Comparison of ENCODE assay signal across 18 cellular contexts in the genomic region with DNA sequence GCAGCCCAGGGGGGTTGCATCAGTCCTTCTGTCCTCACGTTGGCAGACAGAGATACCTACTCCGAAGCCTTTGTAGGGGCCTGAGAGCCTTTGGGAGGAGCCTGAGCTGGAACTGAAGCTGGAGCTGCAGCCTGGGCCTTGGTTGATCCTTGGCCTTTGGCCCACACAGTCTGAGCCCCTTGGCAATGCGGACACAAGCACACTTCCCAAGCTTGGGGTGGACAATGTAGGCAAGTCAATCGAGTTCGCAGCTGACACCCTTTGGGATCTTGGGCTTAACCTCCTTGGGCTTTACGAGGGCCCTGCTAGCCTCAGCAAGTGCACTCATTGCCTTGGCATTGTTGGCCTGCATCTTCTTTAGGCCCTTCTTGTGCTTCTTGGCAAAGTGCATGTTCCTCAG. TPM values are rescaled to one million over a fixed set of nuclear protein-coding genes. Genes with fewer than 3 reads are reported as not detected.
DNase-seq lines count a peak whose midpoint lies in the region; ATAC-seq and TF ChIP-seq lines count a peak whose summit lies in the region.
"Had no signal": no experiment of that assay in that cellular context is flagged by ENCODE, and none has a peak within 500 bp of the region (broad histone marks: within the 10 kb centered on the region; RNA-seq: fewer than 3 reads in every experiment).

No MANE protein-coding gene starts in this region.

- H2AFZ ChIP-seq in GM23248 (no peak overlapping the region), neuronal stem cell (ENCODE audit: low read length) (no peak overlapping the region)

- H3K4me1 ChIP-seq in GM23248 (ENCODE audit: insufficient read depth), result peaks cover 32% of the 10 kb centered on the region
- H3K4me1 ChIP-seq in neuronal stem cell (ENCODE audit: control insufficient read depth in 2 of 2, insufficient read depth in 1 of 2, low read depth in 1 of 2, low read length in 2 of 2), result peaks cover 0 to 6% of the 10 kb centered on the region in 2 donors
- H3K4me1 ChIP-seq in prostate gland (replicated peaks), result peaks cover 11% of the 10 kb centered on the region
- peaks cover 46 to 59% of the 10 kb centered on the region in 2 donors for H3K4me1 ChIP-seq in thyroid gland

- H3K4me3 ChIP-seq in GM23248 (no peak overlapping the region), neuronal stem cell (ENCODE audit: low read length in 2 of 2) (no peak overlapping the region), prostate gland (no peak overlapping the region), thyroid gland (replicated peaks in 1 of 3) (no peak overlapping the region)

- no peak for DNase-seq in CD4-positive, alpha-beta T cell
- peak; percentile 13 for DNase-seq in GM23248
- DNase-seq in neuronal stem cell (ENCODE audit: low spot score), result no peak
- DNase-seq in stimulated activated CD4-positive, alpha-beta T cell treated with anti-CD3 and anti-CD28 coated beads, Interleukin-4, amount 100 ng/mL, for 4 hours, result no peak
- DNase-seq in prostate gland (ENCODE audit: low spot score), result no peak
- no peak for DNase-seq in thyroid gland
- DNase-seq: activated CD4-positive, alpha-beta T cell treated with anti-CD3 and anti-CD28 coated beads, Interleukin-2, amount 10 ng/mL, durations not matched to agents 7 days and 5 days; activated CD8-positive, alpha-beta memory T cell treated with anti-CD3 and anti-CD28 coated beads, Interleukin-2, amount 50 U/mL, for 4 hours; activated gamma-delta T cell treated with Interleukin-2 at 50 U/mL for 16 hours; anterior cingulate cortex; hippocampal formation; NCI-H187 treated with DMSO at 0.1 percent for 48 hours; NCI-H446; RPMI8226; stimulated activated CD4-positive, alpha-beta T cell treated with anti-CD3 and anti-CD28 coated beads, Interleukin-2, amount 100 ng/mL, for 48 hours had no signal

- H4K8ac ChIP-seq in neuronal stem cell (ENCODE audit: low read depth, low read length), result no peak overlapping the region

- peaks cover 77% of the 10 kb centered on the region for H3K4me1 Mint-ChIP-seq in CD4-positive, alpha-beta T cell (ENCODE audit: low read depth)
- H3K4me1 Mint-ChIP-seq in brain, result peaks cover 79% of the 10 kb centered on the region

- H3F3A ChIP-seq in GM23248 (ENCODE audit: insufficient read depth), result peaks cover 62% of the 10 kb centered on the region

- peaks cover 89% of the 10 kb centered on the region for H3K36me3 Mint-ChIP-seq in CD4-positive, alpha-beta T cell (ENCODE audit: low read depth)
- H3K36me3 Mint-ChIP-seq in brain, result peaks cover 84% of the 10 kb centered on the region

- H2BK120ac ChIP-seq in neuronal stem cell (ENCODE audit: low read depth, low read length), result no peak overlapping the region

- peak overlapping the region; percentile 17 for H3K14ac ChIP-seq in neuronal stem cell (ENCODE audit: low read length)

- H2AK5ac ChIP-seq in neuronal stem cell (ENCODE audit: low read depth, low read length), result no peak overlapping the region

- H3K79me1 ChIP-seq in neuronal stem cell (ENCODE audit: low read depth, low read length), result no peaks in the 10 kb centered on the region

- intact Hi-C loops in CD4-positive, alpha-beta T cell (cut with DNase I, micrococcal nuclease), result loop anchor here in 1 of 2 experiments (5.0 kb wide), 1 partner anchor 48 kb away; no protein-coding TSS in a partner anchor
- intact Hi-C loops in prostate gland (cut with DNase I) (no loop called here), thyroid gland (cut with DNase I) (no loop called here)

- CTCF ChIA-PET in CD4-positive, alpha-beta T cell (lab: Charles Lee), result interaction anchor here (1.3 kb wide), 1 partner anchor 11 kb away, joined by 3 read pairs; no protein-coding TSS in a partner anchor

- H3K27me3 ChIP-seq in CD4-positive, alpha-beta T cell (ENCODE audit: control insufficient read depth, insufficient read depth, low read length), result no peaks in the 10 kb centered on the region
- H3K27me3 ChIP-seq in GM23248 (replicated peaks; ENCODE audit: insufficient read depth), result no peaks in the 10 kb centered on the region
- no peaks in the 10 kb centered on the region for H3K27me3 ChIP-seq in neuronal stem cell (ENCODE audit: control insufficient read depth in 3 of 3, insufficient read depth in 3 of 3, low read depth in 1 of 3, low read length in 3 of 3)
- no peaks in the 10 kb centered on the region for H3K27me3 ChIP-seq in prostate gland (replicated peaks; ENCODE audit: insufficient read depth)
- no peaks in the 10 kb centered on the region for H3K27me3 ChIP-seq in thyroid gland

- no peak overlapping the region for H3K27ac ChIP-seq in CD4-positive, alpha-beta T cell (ENCODE audit: low read depth, low read length)
- H3K27ac ChIP-seq in GM23248 (no peak overlapping the region), neuronal stem cell (replicated peaks; ENCODE audit: low read length) (no peak overlapping the region), prostate gland (peak overlapping the region in 1 of 2 donors; percentile 99), thyroid gland (no peak overlapping the region)

- ATAC-seq in CD4-positive, alpha-beta T cell (ENCODE audit: poor library complexity), result no peak
- ATAC-seq in HG03280 (IDR thresholded peaks at IDR 0.05; ENCODE audit: unreplicated experiment), result no peak

- no peak overlapping the region for H3K18ac ChIP-seq in neuronal stem cell (ENCODE audit: low read length)

- no peak overlapping the region for H3K4ac ChIP-seq in neuronal stem cell (ENCODE audit: low read length)

- no peaks in the 10 kb centered on the region for H3K9me2 ChIP-seq in GM23248 (ENCODE audit: insufficient read depth)

- H3K9me3 ChIP-seq in CD4-positive, alpha-beta T cell (ENCODE audit: control insufficient read depth, low read length), result no peaks in the 10 kb centered on the region
- H3K9me3 ChIP-seq in GM23248 (ENCODE audit: low read depth), result no peaks in the 10 kb centered on the region
- H3K9me3 ChIP-seq in neuronal stem cell (replicated peaks in 1 of 2; ENCODE audit: control insufficient read depth in 2 of 2, insufficient read depth in 1 of 2, low read depth in 1 of 2, low read length in 2 of 2), result peaks cover 0 to 4% of the 10 kb centered on the region in 2 donors
- no peaks in the 10 kb centered on the region for H3K9me3 ChIP-seq in prostate gland
- H3K9me3 ChIP-seq in thyroid gland, result no peaks in the 10 kb centered on the region

- 77% methylated on average over 6 of the region's 6 CpGs for WGBS in GM23248 (ENCODE audit: low coverage in 1 of 2, low lambda C conversion rate in 2 of 2, missing lambda C conversion rate in 2 of 2), 2 experiments
- no CpG with 5 or more reads among the region's 6 CpGs for WGBS in neuronal stem cell (ENCODE audit: extremely low coverage in 2 of 2, insufficient read length in 2 of 2, insufficient replicate concordance in 1 of 2), 2 donors
- 85% methylated on average over 6 of the region's 6 CpGs for WGBS in prostate gland
- 79 to 83% methylated on average over 5 to 6 of the region's 6 CpGs for WGBS in thyroid gland, 2 donors

- no peak overlapping the region for H3K9ac ChIP-seq in GM23248
- peak overlapping the region; percentile 38 for H3K9ac ChIP-seq in neuronal stem cell (ENCODE audit: low read depth, low read length, poor library complexity)

- no peak overlapping the region for H2BK15ac ChIP-seq in neuronal stem cell (ENCODE audit: low read length)

- peaks cover 30% of the 10 kb centered on the region; the same call in 1 of the 2 replicates for H4K20me1 ChIP-seq in GM23248 (ENCODE audit: insufficient read depth)

- no peak for TF ChIP-seq POLR2A in prostate gland (IDR thresholded peaks at IDR 0.05)
- no peak for TF ChIP-seq POLR2A in thyroid gland (IDR thresholded peaks at IDR 0.05)

- POLR2A ChIA-PET in CD4-positive, alpha-beta T cell (lab: Charles Lee), result interaction anchor here (1.1 kb wide), 1 partner anchor 26 kb away, joined by 3 read pairs; no protein-coding TSS in a partner anchor

- no peak overlapping the region for H2BK12ac ChIP-seq in neuronal stem cell (ENCODE audit: low read length)

- H3K9me3 Mint-ChIP-seq in CD4-positive, alpha-beta T cell, result no peaks in the 10 kb centered on the region
- H3K9me3 Mint-ChIP-seq in brain, result peaks cover 0 to 4% (median 2%) of the 10 kb centered on the region in 5 experiments
- H3K9me3 Mint-ChIP-seq: activated CD4-positive, alpha-beta T cell treated with anti-CD3 and anti-CD28 coated beads, Interleukin-2, amount 10 ng/mL, durations not matched to agents 7 days and 5 days; memory B cell had no signal

- peaks cover 98% of the 10 kb centered on the region for H3K79me2 ChIP-seq in GM23248 (ENCODE audit: insufficient read depth)

- H3K27me3 Mint-ChIP-seq in CD4-positive, alpha-beta T cell, result no peaks in the 10 kb centered on the region
- H3K27me3 Mint-ChIP-seq in brain, result peaks cover 11% of the 10 kb centered on the region
- H3K27me3 Mint-ChIP-seq: activated CD4-positive, alpha-beta T cell treated with anti-CD3 and anti-CD28 coated beads, Interleukin-2, amount 10 ng/mL, durations not matched to agents 7 days and 5 days; memory B cell had no signal

- H3K4me2 ChIP-seq in GM23248 (ENCODE audit: unreplicated experiment) (no peak overlapping the region), neuronal stem cell (ENCODE audit: insufficient read depth, low read length, poor library complexity, severe bottlenecking) (no peak overlapping the region)

- H3K27ac Mint-ChIP-seq in CD4-positive, alpha-beta T cell, result no peak overlapping the region
- peak overlapping the region in 3 of 5 experiments; percentile 60 to 85 (median 69) for H3K27ac Mint-ChIP-seq in brain
- H3K27ac Mint-ChIP-seq: activated CD4-positive, alpha-beta T cell treated with anti-CD3 and anti-CD28 coated beads, Interleukin-2, amount 10 ng/mL, durations not matched to agents 7 days and 5 days; memory B cell had no signal

- H3K36me3 ChIP-seq in GM23248 (ENCODE audit: low read depth) (peaks cover 59% of the 10 kb centered on the region), neuronal stem cell (replicated peaks in 1 of 2; ENCODE audit: control insufficient read depth in 2 of 2, insufficient read depth in 2 of 2, low read length in 2 of 2) (peaks cover 9 to 96% of the 10 kb centered on the region in 2 donors), prostate gland (no peaks in the 10 kb centered on the region), thyroid gland (peaks cover 0 to 5% of the 10 kb centered on the region in 2 donors)

- no peak overlapping the region for H4K91ac ChIP-seq in neuronal stem cell (ENCODE audit: low read depth, low read length, poor library complexity)

- no peak for TF ChIP-seq CTCF in CD4-positive, alpha-beta T cell (IDR thresholded peaks at IDR 0.05)
- TF ChIP-seq CTCF in brain (conservative IDR thresholded peaks at IDR 0.05), result no peak
- no peak for TF ChIP-seq CTCF in prostate gland (IDR thresholded peaks at IDR 0.05)
- TF ChIP-seq CTCF in thyroid gland (IDR thresholded peaks at IDR 0.05), result no peak

- H3K23ac ChIP-seq in neuronal stem cell (ENCODE audit: low read depth, low read length, poor library complexity), result no peak overlapping the region

- in situ Hi-C loops in GM23248 (cut with MboI), result no loop called here

- H2BK5ac ChIP-seq in neuronal stem cell (ENCODE audit: low read length), result no peak overlapping the region

- peak overlapping the region; percentile 67 for H3K4me3 Mint-ChIP-seq in CD4-positive, alpha-beta T cell
- H3K4me3 Mint-ChIP-seq in brain, result peak overlapping the region; percentile 29 to 73 (median 41)
- H3K4me3 Mint-ChIP-seq: activated CD4-positive, alpha-beta T cell treated with anti-CD3 and anti-CD28 coated beads, Interleukin-2, amount 10 ng/mL, durations not matched to agents 7 days and 5 days; memory B cell had no signal

RNA-seq across cellular contexts. Expression of a gene that starts 5.9 kb away (rescaled TPM):
- total RNA-seq in CD4-positive, alpha-beta T cell, result 100 to 1,000 TPM; 201 to 217 TPM
- 415 and 428 TPM in 2 replicates for total RNA-seq in GM23248 (2014; rRNA removed; shearing (Covaris generic))
- polyA plus RNA-seq in GM23248 (2016; fragmentation: Nextera tagmentation; extraction: Ambion mirVana) (225 and 228 TPM in 2 replicates), brain (ENCODE audit: insufficient read depth, low read depth, low replicate concordance) (66.7 TPM)
- polyA plus RNA-seq in neuronal stem cell (2013, experiment 1 of 2), result 146 TPM
- 146 TPM for polyA plus RNA-seq in neuronal stem cell (2013, experiment 2 of 2)
- total RNA-seq in prostate gland (100 to 1,000 TPM; 219 to 269 TPM), thyroid gland (100 to 1,000 TPM; 183 to 262 (median 202) TPM)

RNA-seq across cellular contexts. Expression of a gene that starts 36.0 kb away (rescaled TPM):
- under 1 TPM in 1 of 2 experiments, not detected in 1; 0.41 TPM for total RNA-seq in CD4-positive, alpha-beta T cell
- 0.76 and 0.97 TPM in 2 replicates for total RNA-seq in GM23248 (2014; rRNA removed; shearing (Covaris generic))
- polyA plus RNA-seq in GM23248 (2016; fragmentation: Nextera tagmentation; extraction: Ambion mirVana), result 0.42 and 0.51 TPM in 2 replicates
- polyA plus RNA-seq in brain (ENCODE audit: insufficient read depth, low read depth, low replicate concordance), result 12.7 TPM
- polyA plus RNA-seq in neuronal stem cell (2013, experiment 1 of 2), result 0.43 TPM
- 0.51 TPM for polyA plus RNA-seq in neuronal stem cell (2013, experiment 2 of 2)
- total RNA-seq in prostate gland, result 10 to 100 TPM; 50.4 to 61.1 TPM
- 1 to 10 TPM; 4.4 to 6.2 (median 5.5) TPM for total RNA-seq in thyroid gland

Comparison
In these comparisons a context has a peak if more than half of its experiments do, and no peak if none do; other contexts are left out.
1. RNA of a gene that starts 36.0 kb away (total RNA-seq): 50.4 to 61.1 TPM in prostate gland; 4.4 to 6.2 TPM in thyroid gland, 0.76 to 0.97 TPM in GM23248 and 0.41 TPM in CD4-positive, alpha-beta T cell; every median in the first group is over 4 times any median in the second.